ENCODE assay signal across 21 cellular contexts in the genomic region with DNA sequence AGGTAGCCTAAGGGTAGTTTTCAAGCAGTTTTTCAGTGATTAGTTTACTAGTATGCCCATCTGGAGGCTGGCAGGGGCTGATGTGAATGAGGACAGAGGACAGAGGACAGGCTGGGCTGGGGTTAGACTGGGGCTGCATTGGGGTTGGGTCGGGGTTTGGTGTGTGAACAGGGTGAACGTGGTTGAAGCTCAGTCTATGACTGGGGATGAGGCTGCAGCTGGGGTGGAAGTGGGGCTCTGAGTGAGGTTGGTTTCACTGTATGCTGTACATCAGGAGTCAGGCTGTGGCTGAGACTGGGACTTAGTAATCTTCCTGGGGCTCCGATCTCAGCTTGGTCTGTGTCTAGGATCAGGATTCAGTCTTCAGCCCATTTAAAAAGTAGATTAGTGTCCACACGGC. TPM values are rescaled to one million over a fixed set of nuclear protein-coding genes. Genes with fewer than 3 reads are reported as not detected.
DNase-seq lines count a peak whose midpoint lies in the region; ATAC-seq and TF ChIP-seq lines count a peak whose summit lies in the region.
"Had no signal": no experiment of that assay in that cellular context is flagged by ENCODE, and none has a peak within 500 bp of the region (broad histone marks: within the 10 kb centered on the region; RNA-seq: fewer than 3 reads in every experiment).

No MANE protein-coding gene starts in this region.

- H3K4me3 Mint-ChIP-seq in stimulated activated naive CD8-positive, alpha-beta T cell treated with anti-CD3 and anti-CD28 coated beads, Interleukin-15, amount 100 ng/mL, for 72 hours, result no peak overlapping the region
- H3K4me3 Mint-ChIP-seq in chondrocyte (ENCODE audit: unreplicated experiment), result peak overlapping the region; percentile 11
- no peak overlapping the region for H3K4me3 Mint-ChIP-seq in WTC11
- H3K4me3 Mint-ChIP-seq: CD4-positive, alpha-beta T cell had no signal

- POLR2A ChIA-PET in WTC11 (lab: Charles Lee), result no interaction called here

- H3K9me3 ChIP-seq in gastrocnemius medialis, result no peaks in the 10 kb centered on the region
- H3K9me3 ChIP-seq: BLaER1, HAP-1, MG63 had no signal

- CTCF ChIA-PET in WTC11 (lab: Charles Lee), result no interaction called here

- H3K27me3 Mint-ChIP-seq in stimulated activated naive CD8-positive, alpha-beta T cell treated with anti-CD3 and anti-CD28 coated beads, Interleukin-15, amount 100 ng/mL, for 72 hours, result peaks cover 19% of the 10 kb centered on the region
- H3K27me3 Mint-ChIP-seq in chondrocyte (ENCODE audit: low read depth), result peaks cover under 1% of the 10 kb centered on the region
- H3K27me3 Mint-ChIP-seq in WTC11 (ENCODE audit: low read depth), result peaks cover 3% of the 10 kb centered on the region; the same call in 1 of the 2 replicates

- H3K4me1 ChIP-seq in gastrocnemius medialis, result peaks cover 15% of the 10 kb centered on the region in 2 donors
- H3K4me1 ChIP-seq: HAP-1 had no signal

- H3K36me3 Mint-ChIP-seq in chondrocyte (ENCODE audit: low read depth), result no peaks in the 10 kb centered on the region
- H3K36me3 Mint-ChIP-seq in WTC11, result no peaks in the 10 kb centered on the region

- intact Hi-C loops in gastrocnemius medialis (cut with DNase I; ENCODE audit: low total_unique reads), result no loop called here

- no peaks in the 10 kb centered on the region for H3K4me1 Mint-ChIP-seq in stimulated activated naive CD8-positive, alpha-beta T cell treated with anti-CD3 and anti-CD28 coated beads, Interleukin-15, amount 100 ng/mL, for 72 hours
- H3K4me1 Mint-ChIP-seq in chondrocyte (ENCODE audit: low read depth) (peaks cover 57% of the 10 kb centered on the region), WTC11 (peaks cover 13% of the 10 kb centered on the region)

- no peak overlapping the region for H3K27ac Mint-ChIP-seq in stimulated activated naive CD8-positive, alpha-beta T cell treated with anti-CD3 and anti-CD28 coated beads, Interleukin-15, amount 100 ng/mL, for 72 hours
- H3K27ac Mint-ChIP-seq in chondrocyte (ENCODE audit: unreplicated experiment) (peak overlapping the region; percentile 10), WTC11 (no peak overlapping the region)
- H3K27ac Mint-ChIP-seq: CD4-positive, alpha-beta T cell had no signal

- no peaks in the 10 kb centered on the region for H3K27me3 ChIP-seq in gastrocnemius medialis
- H3K27me3 ChIP-seq: BLaER1, MG63 had no signal

- H3K27ac ChIP-seq in gastrocnemius medialis, result peak overlapping the region in 2 of 4 donors; percentile 41 to 59
- H3K27ac ChIP-seq: BLaER1 had no signal

- H3K9me3 Mint-ChIP-seq in stimulated activated naive CD8-positive, alpha-beta T cell treated with anti-CD3 and anti-CD28 coated beads, Interleukin-15, amount 100 ng/mL, for 72 hours, result no peaks in the 10 kb centered on the region
- H3K9me3 Mint-ChIP-seq in chondrocyte (ENCODE audit: low read depth) (no peaks in the 10 kb centered on the region), WTC11 (peaks cover 8% of the 10 kb centered on the region; the same call in 1 of the 2 replicates)
- H3K9me3 Mint-ChIP-seq: CD4-positive, alpha-beta T cell had no signal

- ATAC-seq in stimulated activated naive CD8-positive, alpha-beta T cell treated with anti-CD3 and anti-CD28 coated beads, Interleukin-15, amount 100 ng/mL, for 72 hours, result peak; percentile 18
- ATAC-seq in stimulated activated naive CD8-positive, alpha-beta T cell treated with anti-CD3 and anti-CD28 coated beads, Interleukin-15, Interleukin-2, amounts not matched to agents 100 U/mL and 50 U/mL, for 24 hours, result no peak
- ATAC-seq in gastrocnemius medialis (no peak), WTC11 (no peak), GM19023 (IDR thresholded peaks at IDR 0.05; ENCODE audit: unreplicated experiment) (no peak)

- TF ChIP-seq POLR2A in gastrocnemius medialis (IDR thresholded peaks at IDR 0.05), result no peak

- peak overlapping the region in 3 of 4 donors; percentile 10 to 44 (median 31) for H3K4me3 ChIP-seq in gastrocnemius medialis
- H3K4me3 ChIP-seq: BLaER1, HAP-1, MG63 had no signal

- in situ Hi-C loops in gastrocnemius medialis (cut with MboI; ENCODE audit: low sequenced_read_pairs in 4 of 4), result loop anchor here in 2 of 4 donors (25.0 kb wide), 3 partner anchors 343 to 1168 kb away; partner anchors contain the start of genes OR51L1 (in 1 of the 2) and OR52N2 (in 1 of the 2)

- no peaks in the 10 kb centered on the region for H3K36me3 ChIP-seq in gastrocnemius medialis
- H3K36me3 ChIP-seq: BLaER1, HAP-1, MG63 had no signal

- DNase-seq in stimulated activated naive CD8-positive, alpha-beta T cell treated with anti-CD3 and anti-CD28 coated beads, Interleukin-15, amount 100 ng/mL, for 72 hours, result no peak
- no peak for DNase-seq in stimulated activated naive CD8-positive, alpha-beta T cell treated with anti-CD3 and anti-CD28 coated beads, Interleukin-15, Interleukin-2, amounts not matched to agents 100 U/mL and 50 U/mL, for 24 hours
- no peak for DNase-seq in chondrocyte (ENCODE audit: low spot score)
- no peak for DNase-seq in gastrocnemius medialis
- no peak for DNase-seq in WTC11 (ENCODE audit: low spot score)
- DNase-seq in NCI-H2227 (lab: John Stamatoyannopoulos, UW; ENCODE audit: unreplicated experiment), result no peak
- DNase-seq: ACHN; CD4-positive, alpha-beta T cell; COR-L47; DMS79 treated with DMSO at 0.1 percent for 48 hours; Kasumi-1; MG63; NCI-H1417 treated with DMSO at 0.1 percent for 48 hours; NCI-H187; NCI-H446 treated with DMSO at 0.1 percent for 48 hours; NCI-H69; SHP77 had no signal

- TF ChIP-seq CTCF in chondrocyte (IDR thresholded peaks at IDR 0.05), result no peak
- TF ChIP-seq CTCF in gastrocnemius medialis (IDR thresholded peaks at IDR 0.05 in 4 of 5, conservative IDR thresholded peaks at IDR 0.05 in 1 of 5), result no peak
- no peak for TF ChIP-seq CTCF in WTC11 (IDR thresholded peaks at IDR 0.05)

TF ChIP-seq in WTC11, 78 proteins besides CTCF, POLR2A, EP300 and RAD21:
- TF ChIP-seq OVOL2 (CRISPR knock-in tag; IDR thresholded peaks at IDR 0.05; ENCODE audit: borderline replicate concordance), result no peak
- no peak for TF ChIP-seq SMAD3 (CRISPR knock-in tag; IDR thresholded peaks at IDR 0.05; ENCODE audit: borderline replicate concordance)
- no peak for TF ChIP-seq NFATC4 (CRISPR knock-in tag; IDR thresholded peaks at IDR 0.05)
- TF ChIP-seq NR1H2 (CRISPR knock-in tag; IDR thresholded peaks at IDR 0.05), result no peak
- TF ChIP-seq ZNF232 (CRISPR knock-in tag; IDR thresholded peaks at IDR 0.05), result no peak
- no peak for TF ChIP-seq EMX1 (CRISPR knock-in tag; IDR thresholded peaks at IDR 0.05)
- TF ChIP-seq, protein P1, sequence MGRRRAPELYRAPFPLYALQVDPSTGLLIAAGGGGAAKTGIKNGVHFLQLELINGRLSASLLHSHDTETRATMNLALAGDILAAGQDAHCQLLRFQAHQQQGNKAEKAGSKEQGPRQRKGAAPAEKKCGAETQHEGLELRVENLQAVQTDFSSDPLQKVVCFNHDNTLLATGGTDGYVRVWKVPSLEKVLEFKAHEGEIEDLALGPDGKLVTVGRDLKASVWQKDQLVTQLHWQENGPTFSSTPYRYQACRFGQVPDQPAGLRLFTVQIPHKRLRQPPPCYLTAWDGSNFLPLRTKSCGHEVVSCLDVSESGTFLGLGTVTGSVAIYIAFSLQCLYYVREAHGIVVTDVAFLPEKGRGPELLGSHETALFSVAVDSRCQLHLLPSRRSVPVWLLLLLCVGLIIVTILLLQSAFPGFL (CRISPR knock-in tag; IDR thresholded peaks at IDR 0.05; ENCODE audit: borderline replicate concordance), result no peak
- TF ChIP-seq ETV6 (CRISPR knock-in tag; IDR thresholded peaks at IDR 0.05), result no peak
- TF ChIP-seq ZNF317 (CRISPR knock-in tag; IDR thresholded peaks at IDR 0.05; ENCODE audit: borderline replicate concordance, low read depth), result no peak
- TF ChIP-seq, protein P2, sequence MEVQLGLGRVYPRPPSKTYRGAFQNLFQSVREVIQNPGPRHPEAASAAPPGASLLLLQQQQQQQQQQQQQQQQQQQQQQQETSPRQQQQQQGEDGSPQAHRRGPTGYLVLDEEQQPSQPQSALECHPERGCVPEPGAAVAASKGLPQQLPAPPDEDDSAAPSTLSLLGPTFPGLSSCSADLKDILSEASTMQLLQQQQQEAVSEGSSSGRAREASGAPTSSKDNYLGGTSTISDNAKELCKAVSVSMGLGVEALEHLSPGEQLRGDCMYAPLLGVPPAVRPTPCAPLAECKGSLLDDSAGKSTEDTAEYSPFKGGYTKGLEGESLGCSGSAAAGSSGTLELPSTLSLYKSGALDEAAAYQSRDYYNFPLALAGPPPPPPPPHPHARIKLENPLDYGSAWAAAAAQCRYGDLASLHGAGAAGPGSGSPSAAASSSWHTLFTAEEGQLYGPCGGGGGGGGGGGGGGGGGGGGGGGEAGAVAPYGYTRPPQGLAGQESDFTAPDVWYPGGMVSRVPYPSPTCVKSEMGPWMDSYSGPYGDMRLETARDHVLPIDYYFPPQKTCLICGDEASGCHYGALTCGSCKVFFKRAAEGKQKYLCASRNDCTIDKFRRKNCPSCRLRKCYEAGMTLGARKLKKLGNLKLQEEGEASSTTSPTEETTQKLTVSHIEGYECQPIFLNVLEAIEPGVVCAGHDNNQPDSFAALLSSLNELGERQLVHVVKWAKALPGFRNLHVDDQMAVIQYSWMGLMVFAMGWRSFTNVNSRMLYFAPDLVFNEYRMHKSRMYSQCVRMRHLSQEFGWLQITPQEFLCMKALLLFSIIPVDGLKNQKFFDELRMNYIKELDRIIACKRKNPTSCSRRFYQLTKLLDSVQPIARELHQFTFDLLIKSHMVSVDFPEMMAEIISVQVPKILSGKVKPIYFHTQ (CRISPR knock-in tag; IDR thresholded peaks at IDR 0.05), result no peak
TF ChIP-seq in WTC11: peak in this region for 0.

RNA-seq across cellular contexts. Expression of gene OR51E1, which starts 0.5 kb away (rescaled TPM):
- total RNA-seq in chondrocyte, result 0.22 to 1.6 TPM (median 1.2 TPM) in 3 replicates
- total RNA-seq in gastrocnemius medialis, result 1 to 10 TPM in 1 of 4 donors, under 1 TPM in 3; 0.12 to 1.2 (median 0.25) TPM
- not detected in 3 replicates for total RNA-seq in WTC11 (2021)
- total RNA-seq: CD4-positive, alpha-beta T cell had no signal

RNA-seq across cellular contexts. Expression of gene OR51D1, which starts 7.0 kb away (rescaled TPM):
- total RNA-seq in chondrocyte (not detected in 3 replicates), gastrocnemius medialis (not detected), WTC11 (2021) (not detected in 3 replicates)
- total RNA-seq: CD4-positive, alpha-beta T cell; OCI-LY7 had no signal

RNA-seq across cellular contexts. Expression of gene TRIM68, which starts 36.2 kb away (rescaled TPM):
- total RNA-seq in chondrocyte (9.7 to 13.5 TPM (median 10.3 TPM) in 3 replicates), gastrocnemius medialis (1 to 10 TPM; 5.8 to 6.3 (median 6.0) TPM), WTC11 (2021) (8.2 to 10.7 TPM (median 8.7 TPM) in 3 replicates)

RNA-seq across cellular contexts. Expression of gene OR52I1, which starts 50.4 kb away (rescaled TPM):
- total RNA-seq in chondrocyte, result not detected in 3 replicates
- not detected for total RNA-seq in gastrocnemius medialis
- total RNA-seq in WTC11 (2021), result not detected in 3 replicates
- total RNA-seq: CD4-positive, alpha-beta T cell; OCI-LY7 had no signal

RNA-seq across cellular contexts. Expression of gene OR51E2, which starts 53.4 kb away (rescaled TPM):
- total RNA-seq in chondrocyte, result 0.97 to 3.2 TPM (median 3.1 TPM) in 3 replicates
- under 1 TPM in 1 of 4 donors, not detected in 3; 0.24 TPM for total RNA-seq in gastrocnemius medialis
- total RNA-seq in WTC11 (2021), result not detected in 3 replicates
- total RNA-seq: CD4-positive, alpha-beta T cell; OCI-LY7 had no signal
